9 cellular contexts compared by ENCODE assay signal in the genomic region with DNA sequence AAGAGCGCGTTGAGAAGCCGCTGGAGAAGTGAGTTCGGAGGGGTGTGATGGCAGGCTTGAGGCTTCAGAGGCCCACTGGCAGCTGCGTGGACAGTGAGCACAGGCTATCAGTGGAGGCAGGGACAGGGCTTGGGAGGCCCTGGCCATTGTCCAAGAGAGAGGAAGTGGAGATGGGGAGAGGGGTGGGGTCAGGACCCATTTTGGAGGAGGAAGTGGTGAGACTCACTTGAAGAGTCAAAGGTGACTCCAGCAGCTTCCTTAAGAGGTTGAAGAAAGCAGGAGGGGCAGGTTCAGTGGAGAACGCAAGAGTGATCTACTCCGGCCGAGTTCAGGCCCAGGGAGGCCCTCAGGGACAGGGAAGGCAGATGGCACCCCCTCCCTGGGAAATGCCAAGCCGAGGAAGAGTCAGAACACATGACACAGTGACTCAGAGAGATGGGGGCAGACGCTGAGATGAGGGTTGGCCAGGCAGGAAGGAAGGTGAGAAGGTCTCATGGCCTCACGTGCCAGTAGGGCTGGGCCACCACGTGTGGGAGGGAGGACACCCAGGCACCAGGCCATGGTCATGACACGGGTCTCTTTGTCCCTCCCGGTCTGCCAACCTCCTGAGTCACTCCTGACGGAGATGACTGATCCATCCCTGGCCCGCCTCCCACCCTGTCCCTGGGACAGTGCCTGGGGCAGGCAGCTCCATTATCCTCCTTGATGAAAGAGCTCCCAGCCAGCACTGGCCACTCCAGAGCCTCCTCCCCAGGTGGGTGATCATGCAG. TPM values are rescaled to one million over a fixed set of nuclear protein-coding genes. Genes with fewer than 3 reads are reported as not detected.
DNase-seq lines count a peak whose midpoint lies in the region; ATAC-seq and TF ChIP-seq lines count a peak whose summit lies in the region.
"Had no signal": no experiment of that assay in that cellular context is flagged by ENCODE, and none has a peak within 500 bp of the region (broad histone marks: within the 10 kb centered on the region; RNA-seq: fewer than 3 reads in every experiment).

No MANE protein-coding gene starts in this region.

- peaks cover 0 to 2% of the 10 kb centered on the region in 2 donors for H3K9me3 Mint-ChIP-seq in activated T-cell treated with anti-CD3 and anti-CD28 coated beads, Interleukin-2, amount 50 U/mL, for 72 hours
- no peaks in the 10 kb centered on the region for H3K9me3 Mint-ChIP-seq in progenitor cell of endocrine pancreas (ENCODE audit: low read depth)
- H3K9me3 Mint-ChIP-seq: activated naive CD4-positive, alpha-beta T cell treated with anti-CD3 and anti-CD28 coated beads, Interleukin-2, amount 50 U/mL, for 24 hours had no signal

- peaks cover 12% of the 10 kb centered on the region for H3K4me1 Mint-ChIP-seq in activated T-cell treated with anti-CD3 and anti-CD28 coated beads, Interleukin-2, amount 50 U/mL, for 72 hours (ENCODE audit: low read depth)
- peaks cover 6% of the 10 kb centered on the region for H3K4me1 Mint-ChIP-seq in progenitor cell of endocrine pancreas (ENCODE audit: low read depth)

- DNase-seq in activated T-cell treated with anti-CD3 and anti-CD28 coated beads, Interleukin-2, amount 50 U/mL, for 72 hours = peak in 1 of 2 donors; percentile 26
- DNase-seq in activated T-cell treated with anti-CD3 and anti-CD28 coated beads, Interleukin-2, amount 50 U/mL, for 48 hours = no peak
- DNase-seq in kidney tubule cell (ENCODE audit: low spot score) (peak; percentile 98), superior temporal gyrus (ENCODE audit: extremely low spot score) (peak; percentile 83), progenitor cell of endocrine pancreas (ENCODE audit: low spot score, unreplicated experiment) (no peak)

- H3K27ac ChIP-seq in angular gyrus (ENCODE audit: low read depth, low read length) = peak overlapping the region; percentile 85

- peak overlapping the region; percentile 35 for H3K27ac Mint-ChIP-seq in activated T-cell treated with anti-CD3 and anti-CD28 coated beads, Interleukin-2, amount 50 U/mL, for 72 hours
- no peak overlapping the region for H3K27ac Mint-ChIP-seq in progenitor cell of endocrine pancreas
- H3K27ac Mint-ChIP-seq: activated naive CD4-positive, alpha-beta T cell treated with anti-CD3 and anti-CD28 coated beads, Interleukin-2, amount 50 U/mL, for 24 hours had no signal

- H3K4me3 Mint-ChIP-seq in activated T-cell treated with anti-CD3 and anti-CD28 coated beads, Interleukin-2, amount 50 U/mL, for 72 hours = peak overlapping the region in 1 of 2 donors; percentile 25
- H3K4me3 Mint-ChIP-seq in progenitor cell of endocrine pancreas (ENCODE audit: low read depth) = no peak overlapping the region
- H3K4me3 Mint-ChIP-seq: activated naive CD4-positive, alpha-beta T cell treated with anti-CD3 and anti-CD28 coated beads, Interleukin-2, amount 50 U/mL, for 24 hours had no signal

- H3K36me3 Mint-ChIP-seq in activated T-cell treated with anti-CD3 and anti-CD28 coated beads, Interleukin-2, amount 50 U/mL, for 72 hours (ENCODE audit: insufficient read depth in 2 of 2) = no peaks in the 10 kb centered on the region
- H3K36me3 Mint-ChIP-seq in progenitor cell of endocrine pancreas (ENCODE audit: insufficient read depth) = no peaks in the 10 kb centered on the region
- H3K36me3 Mint-ChIP-seq: activated naive CD4-positive, alpha-beta T cell treated with anti-CD3 and anti-CD28 coated beads, Interleukin-2, amount 50 U/mL, for 24 hours had no signal

- no peak for TF ChIP-seq CTCF in progenitor cell of endocrine pancreas (IDR thresholded peaks at IDR 0.05; ENCODE audit: unreplicated experiment)

- H3K27me3 Mint-ChIP-seq in activated T-cell treated with anti-CD3 and anti-CD28 coated beads, Interleukin-2, amount 50 U/mL, for 72 hours (ENCODE audit: low read depth) = no peaks in the 10 kb centered on the region
- no peaks in the 10 kb centered on the region for H3K27me3 Mint-ChIP-seq in progenitor cell of endocrine pancreas
- H3K27me3 Mint-ChIP-seq: activated naive CD4-positive, alpha-beta T cell treated with anti-CD3 and anti-CD28 coated beads, Interleukin-2, amount 50 U/mL, for 24 hours had no signal

- ATAC-seq in activated T-cell treated with anti-CD3 and anti-CD28 coated beads, Interleukin-2, amount 50 U/mL, for 72 hours (replicated peaks in 1 of 2) = peak; percentile 44 to 85
- ATAC-seq in HG03175 (IDR thresholded peaks at IDR 0.05; ENCODE audit: unreplicated experiment) (no peak), HG03108 (IDR thresholded peaks at IDR 0.05; ENCODE audit: unreplicated experiment) (no peak)

RNA-seq across cellular contexts. Expression of a gene that starts 10.1 kb away (rescaled TPM):
- total RNA-seq in activated T-cell treated with anti-CD3 and anti-CD28 coated beads, Interleukin-2, amount 50 U/mL, for 72 hours = 10 to 100 TPM; 39.1 to 44.5 TPM
- total RNA-seq in progenitor cell of endocrine pancreas = 3.8 and 5.1 TPM in 2 replicates

RNA-seq across cellular contexts. Expression of a gene that starts 26.9 kb away (rescaled TPM):
- total RNA-seq in activated T-cell treated with anti-CD3 and anti-CD28 coated beads, Interleukin-2, amount 50 U/mL, for 72 hours = under 1 TPM; 0.29 to 0.83 TPM
- total RNA-seq in progenitor cell of endocrine pancreas = 1.4 and 1.7 TPM in 2 replicates

RNA-seq across cellular contexts. Expression of a gene that starts 28.8 kb away (rescaled TPM):
- total RNA-seq in activated T-cell treated with anti-CD3 and anti-CD28 coated beads, Interleukin-2, amount 50 U/mL, for 72 hours = 1 to 10 TPM in 1 of 2 donors, under 1 TPM in 1; 0.67 to 1.4 TPM
- 0.33 and 0.74 TPM in 2 replicates for total RNA-seq in progenitor cell of endocrine pancreas

RNA-seq across cellular contexts. Expression of a gene that starts 36.5 kb away (rescaled TPM):
- total RNA-seq in activated T-cell treated with anti-CD3 and anti-CD28 coated beads, Interleukin-2, amount 50 U/mL, for 72 hours = 1 to 10 TPM; 1.2 to 2.4 TPM
- total RNA-seq in progenitor cell of endocrine pancreas = 0.64 and 1.1 TPM in 2 replicates

RNA-seq across cellular contexts. Expression of a gene that starts 39.4 kb away (rescaled TPM):
- total RNA-seq in activated T-cell treated with anti-CD3 and anti-CD28 coated beads, Interleukin-2, amount 50 U/mL, for 72 hours = 1 to 10 TPM; 6.6 to 8.8 TPM
- not detected in 2 replicates for total RNA-seq in progenitor cell of endocrine pancreas

Comparison
In these comparisons a context has a peak if more than half of its experiments do, and no peak if none do; other contexts are left out.
1. ATAC-seq: peak in activated T-cell treated with anti-CD3 and anti-CD28 coated beads, Interleukin-2, amount 50 U/mL, for 72 hours (2 of 2); none in HG03175 (single experiment) and HG03108 (single experiment).
2. DNase-seq: peak in kidney tubule cell (single experiment) and superior temporal gyrus (single experiment); none in activated T-cell treated with anti-CD3 and anti-CD28 coated beads, Interleukin-2, amount 50 U/mL, for 48 hours (0 of 2) and progenitor cell of endocrine pancreas (single experiment).